In genomic region chr4:6942238-6942800, GRCh38 we compare ENCODE assay signal across 1 cellular context.
TF ChIP-seq lines count a peak whose summit lies in the region.

No MANE protein-coding gene starts in this region.

TF ChIP-seq in HepG2, 621 proteins besides CTCF, POLR2A, EP300 and RAD21 (continued from another document):
- TF ChIP-seq STAT6 (CRISPR knock-in tag; IDR thresholded peaks at IDR 0.05; ENCODE audit: borderline replicate concordance) (no peak), MYPOP (CRISPR knock-in tag; IDR thresholded peaks at IDR 0.05) (no peak), ZNF24 (IDR thresholded peaks at IDR 0.05) (no peak), NR2F6 (IDR thresholded peaks at IDR 0.05) (no peak), NR2F6 (CRISPR knock-in tag; IDR thresholded peaks at IDR 0.05) (no peak)
TF ChIP-seq in HepG2: peak in this region for 1.
